Comparison of ENCODE assay signal across 16 cellular contexts in the genomic region with DNA sequence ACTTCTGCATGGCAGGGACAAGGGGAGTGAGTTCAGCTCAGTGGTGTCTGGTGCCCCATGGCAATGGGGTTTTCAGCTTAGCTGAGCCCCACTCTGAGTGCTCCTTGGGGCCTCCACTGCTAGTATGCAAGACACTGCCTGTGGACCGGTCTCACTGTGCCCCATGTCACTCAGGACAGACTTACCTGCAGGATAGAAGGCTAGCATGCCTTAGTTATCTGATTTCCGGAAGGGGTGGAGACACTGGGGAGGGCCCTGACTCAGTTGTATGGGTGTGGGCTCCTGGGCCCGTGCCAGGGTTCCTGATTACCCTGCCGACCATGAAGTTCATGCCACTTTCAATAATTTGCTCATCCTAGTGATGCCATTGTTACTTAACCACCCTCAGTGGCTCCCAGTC. TPM values are rescaled to one million over a fixed set of nuclear protein-coding genes. Genes with fewer than 3 reads are reported as not detected.
DNase-seq lines count a peak whose midpoint lies in the region; ATAC-seq and TF ChIP-seq lines count a peak whose summit lies in the region.
"Had no signal": no experiment of that assay in that cellular context is flagged by ENCODE, and none has a peak within 500 bp of the region (broad histone marks: within the 10 kb centered on the region; RNA-seq: fewer than 3 reads in every experiment).

No MANE protein-coding gene starts in this region.

- H3K4me1 Mint-ChIP-seq in stimulated activated naive CD8-positive, alpha-beta T cell treated with anti-CD3 and anti-CD28 coated beads, Interleukin-15, amount 100 ng/mL, for 72 hours: peaks cover 13% of the 10 kb centered on the region

- H3K36me3 ChIP-seq in DND-41 (ENCODE audit: insufficient read depth, low read length) (peaks cover 44% of the 10 kb centered on the region), colonic mucosa (no peaks in the 10 kb centered on the region), mucosa of descending colon (ENCODE audit: low read depth) (no peaks in the 10 kb centered on the region), transverse colon (no peaks in the 10 kb centered on the region)

- H3K9me3 ChIP-seq in DND-41 (ENCODE audit: insufficient read depth, low read length, severe bottlenecking) (no peaks in the 10 kb centered on the region), colonic mucosa (no peaks in the 10 kb centered on the region), mucosa of descending colon (no peaks in the 10 kb centered on the region), transverse colon (no peaks in the 10 kb centered on the region)

- H3K9ac ChIP-seq in DND-41 (ENCODE audit: low read depth, low read length) (no peak overlapping the region), colonic mucosa (ENCODE audit: low read depth in 2 of 2, low read length in 2 of 2) (no peak overlapping the region)
- H3K9ac ChIP-seq: GM23248 had no signal

- H3K4me3 Mint-ChIP-seq in stimulated activated naive CD8-positive, alpha-beta T cell treated with anti-CD3 and anti-CD28 coated beads, Interleukin-15, amount 100 ng/mL, for 72 hours: no peak overlapping the region
- H3K4me3 Mint-ChIP-seq: B cell; CD4-positive, alpha-beta T cell; IgD-negative memory B cell had no signal

- H3K27me3 ChIP-seq in DND-41 (ENCODE audit: insufficient read depth, low read length, poor library complexity): no peaks in the 10 kb centered on the region
- peaks cover 10% of the 10 kb centered on the region for H3K27me3 ChIP-seq in colonic mucosa
- H3K27me3 ChIP-seq in transverse colon: peaks cover 35% of the 10 kb centered on the region

- in situ Hi-C loops in transverse colon (cut with MboI; ENCODE audit: low pct_ligation_motif_present in 1 of 4, low pct_unique_long_range_greater_than_20kb in 1 of 4, low sequenced_read_pairs in 3 of 4): no loop called here

- no peaks in the 10 kb centered on the region for H3K79me2 ChIP-seq in DND-41 (ENCODE audit: insufficient read depth, low read length)

- H3K27ac ChIP-seq in DND-41 (ENCODE audit: low read length) (no peak overlapping the region), colonic mucosa (no peak overlapping the region), transverse colon (no peak overlapping the region)
- H3K27ac ChIP-seq: GM23248 had no signal

- no peak for TF ChIP-seq POLR2A in transverse colon (IDR thresholded peaks at IDR 0.05)

- no peak overlapping the region for H2AFZ ChIP-seq in DND-41 (ENCODE audit: low read depth, low read length)
- H2AFZ ChIP-seq: GM23248 had no signal

- H3K4me3 ChIP-seq in DND-41 (ENCODE audit: low read depth in 1 of 2, low read length in 2 of 2) (no peak overlapping the region), colonic mucosa (no peak overlapping the region), mucosa of descending colon (no peak overlapping the region), transverse colon (no peak overlapping the region)
- H3K4me3 ChIP-seq: GM12878, GM23248 had no signal

- H3K27me3 Mint-ChIP-seq in stimulated activated naive CD8-positive, alpha-beta T cell treated with anti-CD3 and anti-CD28 coated beads, Interleukin-15, amount 100 ng/mL, for 72 hours: peaks cover 64% of the 10 kb centered on the region

- 63% methylated on average over 4 of the region's 4 CpGs; no CpG with 5 or more reads in 1 of the 2 donors for WGBS in transverse colon (ENCODE audit: low coverage in 1 of 2), 2 donors

- TF ChIP-seq CTCF in DND-41 (IDR thresholded peaks at IDR 0.05; ENCODE audit: borderline replicate concordance, extremely low read depth, low read length, poor library complexity, severe bottlenecking): no peak
- no peak for TF ChIP-seq CTCF in colonic mucosa (IDR thresholded peaks at IDR 0.05)
- TF ChIP-seq CTCF in mucosa of descending colon (IDR thresholded peaks at IDR 0.05): no peak
- no peak for TF ChIP-seq CTCF in transverse colon (IDR thresholded peaks at IDR 0.05)

- peak; percentile 10; the same call in 1 of the 3 replicates for ATAC-seq in DND-41 (ENCODE audit: insufficient read depth, low read depth)
- ATAC-seq in mucosa of descending colon: peak; percentile 46
- ATAC-seq in HG03039 (IDR thresholded peaks at IDR 0.05; ENCODE audit: unreplicated experiment): no peak
- ATAC-seq in stimulated activated naive CD8-positive, alpha-beta T cell treated with anti-CD3 and anti-CD28 coated beads, Interleukin-15, amount 100 ng/mL, for 72 hours: no peak
- ATAC-seq: GM12878, HCT116 had no signal

- H3K4me1 ChIP-seq in DND-41 (ENCODE audit: insufficient read depth, low read length) (no peaks in the 10 kb centered on the region), colonic mucosa (peaks cover 8% of the 10 kb centered on the region), mucosa of descending colon (ENCODE audit: low read depth) (peaks cover 11% of the 10 kb centered on the region), transverse colon (peaks cover 5 to 10% (median 9%) of the 10 kb centered on the region in 4 donors)

- peak; percentile 13 for DNase-seq in DND-41
- peak; percentile 58 for DNase-seq in colonic mucosa
- DNase-seq in mucosa of descending colon: peak in 2 of 3 donors; percentile 24 to 35
- DNase-seq in transverse colon: peak; percentile 35
- no peak for DNase-seq in stimulated activated naive CD8-positive, alpha-beta T cell treated with anti-CD3 and anti-CD28 coated beads, Interleukin-15, amount 100 ng/mL, for 72 hours
- no peak for DNase-seq in superior temporal gyrus (ENCODE audit: extremely low spot score)
- DNase-seq: C1 segment of cervical spinal cord; CD4-positive, alpha-beta T cell; DMS153; GM23248 had no signal

- no peaks in the 10 kb centered on the region for H4K20me1 ChIP-seq in DND-41 (ENCODE audit: insufficient read depth, low read length)

- H3K4me2 ChIP-seq in DND-41 (ENCODE audit: insufficient read depth, low read length): no peak overlapping the region

- H3K27ac Mint-ChIP-seq in stimulated activated naive CD8-positive, alpha-beta T cell treated with anti-CD3 and anti-CD28 coated beads, Interleukin-15, amount 100 ng/mL, for 72 hours: no peak overlapping the region
- H3K27ac Mint-ChIP-seq: B cell; CD4-positive, alpha-beta T cell had no signal

- TF ChIP-seq EP300 in transverse colon (IDR thresholded peaks at IDR 0.05; ENCODE audit: low read depth): no peak

- H3K9me3 Mint-ChIP-seq in stimulated activated naive CD8-positive, alpha-beta T cell treated with anti-CD3 and anti-CD28 coated beads, Interleukin-15, amount 100 ng/mL, for 72 hours: no peaks in the 10 kb centered on the region
- H3K9me3 Mint-ChIP-seq: CD4-positive, alpha-beta T cell had no signal

- intact Hi-C loops in colonic mucosa (cut with DNase I) (no loop called here), mucosa of descending colon (cut with DNase I, micrococcal nuclease) (no loop called here), transverse colon (cut with DNase I; ENCODE audit: low total_unique reads) (loop anchor here (5.0 kb wide), 1 partner anchor 1253 kb away; no protein-coding TSS in a partner anchor)

RNA-seq across cellular contexts. Expression of a gene that starts 4.3 kb away (rescaled TPM):
- total RNA-seq in colonic mucosa (1 to 10 TPM; 4.2 to 4.4 TPM), mucosa of descending colon (1 to 10 TPM in 2 of 3 donors, under 1 TPM in 1; 0.29 to 2.4 (median 1.2) TPM), transverse colon (under 1 TPM in 2 of 4 donors, not detected in 2; 0.32 to 0.41 TPM)
- total RNA-seq: CD4-positive, alpha-beta T cell; GM23248; HT1080 had no signal

RNA-seq across cellular contexts. Expression of a gene that starts 41.3 kb away (rescaled TPM):
- total RNA-seq in colonic mucosa (10 to 100 TPM; 10.5 to 11.4 TPM), mucosa of descending colon (10 to 100 TPM; 12.6 to 16.5 (median 16.4) TPM), transverse colon (10 to 100 TPM in 1 of 4 donors, 1 to 10 TPM in 3; 3.7 to 10.3 (median 7.8) TPM)

Comparison
In these comparisons a context has a peak if more than half of its experiments do, and no peak if none do; other contexts are left out.
1. ATAC-seq: peak in DND-41 (single experiment) and mucosa of descending colon (single experiment); none in HG03039 (single experiment) and stimulated activated naive CD8-positive, alpha-beta T cell treated with anti-CD3 and anti-CD28 coated beads, Interleukin-15, amount 100 ng/mL, for 72 hours (single experiment).
2. DNase-seq: peak in DND-41 (single experiment), colonic mucosa (single experiment), mucosa of descending colon (2 of 3) and transverse colon (single experiment); none in stimulated activated naive CD8-positive, alpha-beta T cell treated with anti-CD3 and anti-CD28 coated beads, Interleukin-15, amount 100 ng/mL, for 72 hours (0 of 2) and superior temporal gyrus (single experiment).